ENCODE assay signal across 17 cellular contexts in the genomic region with DNA sequence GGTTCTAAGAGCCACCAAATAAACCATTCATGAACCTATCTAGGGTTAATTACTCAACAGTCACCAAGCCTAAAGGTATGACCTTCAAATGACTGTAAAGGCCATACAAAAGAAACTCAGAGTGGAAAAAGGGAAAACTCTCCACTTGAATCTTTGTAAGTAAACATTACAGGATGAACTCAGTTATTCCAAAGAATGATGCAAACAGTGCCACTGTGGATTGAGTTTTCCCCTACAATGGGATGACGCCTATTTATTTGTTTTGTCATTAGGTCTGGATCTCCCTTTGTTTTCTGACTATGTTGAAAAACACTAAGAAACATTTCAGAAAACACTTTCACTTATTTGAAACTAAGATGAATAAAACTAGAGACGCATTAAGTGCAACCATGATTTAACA.
"Had no signal": no experiment of that assay in that cellular context is flagged by ENCODE, and none has a peak within 500 bp of the region (broad histone marks: within the 10 kb centered on the region; RNA-seq: fewer than 3 reads in every experiment).

No MANE protein-coding gene starts in this region.

- DNase-seq: cerebellar nuclear complex; esophagus squamous epithelium; foreskin melanocyte; heart left ventricle; hippocampal formation; left lung; lower lobe of right lung; naive thymus-derived CD4-positive, alpha-beta T cell; nephron progenitor cell; psoas muscle; small intestine; stimulated activated CD4-positive, alpha-beta T cell treated with anti-CD3 and anti-CD28 coated beads, Interleukin-12 subunit alpha, Interleukin-12 subunit beta, amount 100 ng/mL, for 4 hours; stimulated activated naive CD4-positive, alpha-beta T cell treated with Interleukin-2 at 50 U/mL for 16 hours; thyroid gland; uterus had no signal

- H3K9ac ChIP-seq: parathyroid adenoma had no signal

- H3K36me3 ChIP-seq: left lung, lower lobe of right lung, thyroid gland, uterus had no signal

- H3K79me2 ChIP-seq: parathyroid adenoma had no signal

- ATAC-seq: heart left ventricle; left lung; lower lobe of right lung; naive thymus-derived CD4-positive, alpha-beta T cell; psoas muscle had no signal

- H3K27me3 ChIP-seq: esophagus squamous epithelium, heart left ventricle, left lung, suprapubic skin, thyroid gland, uterus had no signal

- H3K4me1 ChIP-seq: esophagus squamous epithelium, heart left ventricle, left lung, lower lobe of right lung, parathyroid adenoma, psoas muscle, uterus had no signal

- H3K27ac ChIP-seq: esophagus squamous epithelium, heart left ventricle, left lung, lower lobe of right lung, parathyroid adenoma, psoas muscle, suprapubic skin, thyroid gland, uterus had no signal

- H3K4me3 ChIP-seq: esophagus squamous epithelium, heart left ventricle, left lung, lower lobe of right lung, psoas muscle, suprapubic skin, thyroid gland, uterus had no signal

- H3K9me3 ChIP-seq: esophagus squamous epithelium, heart left ventricle, left lung, lower lobe of right lung, psoas muscle, suprapubic skin, thyroid gland, uterus had no signal
